ENCODE assay signal across 8 cellular contexts in the genomic region with DNA sequence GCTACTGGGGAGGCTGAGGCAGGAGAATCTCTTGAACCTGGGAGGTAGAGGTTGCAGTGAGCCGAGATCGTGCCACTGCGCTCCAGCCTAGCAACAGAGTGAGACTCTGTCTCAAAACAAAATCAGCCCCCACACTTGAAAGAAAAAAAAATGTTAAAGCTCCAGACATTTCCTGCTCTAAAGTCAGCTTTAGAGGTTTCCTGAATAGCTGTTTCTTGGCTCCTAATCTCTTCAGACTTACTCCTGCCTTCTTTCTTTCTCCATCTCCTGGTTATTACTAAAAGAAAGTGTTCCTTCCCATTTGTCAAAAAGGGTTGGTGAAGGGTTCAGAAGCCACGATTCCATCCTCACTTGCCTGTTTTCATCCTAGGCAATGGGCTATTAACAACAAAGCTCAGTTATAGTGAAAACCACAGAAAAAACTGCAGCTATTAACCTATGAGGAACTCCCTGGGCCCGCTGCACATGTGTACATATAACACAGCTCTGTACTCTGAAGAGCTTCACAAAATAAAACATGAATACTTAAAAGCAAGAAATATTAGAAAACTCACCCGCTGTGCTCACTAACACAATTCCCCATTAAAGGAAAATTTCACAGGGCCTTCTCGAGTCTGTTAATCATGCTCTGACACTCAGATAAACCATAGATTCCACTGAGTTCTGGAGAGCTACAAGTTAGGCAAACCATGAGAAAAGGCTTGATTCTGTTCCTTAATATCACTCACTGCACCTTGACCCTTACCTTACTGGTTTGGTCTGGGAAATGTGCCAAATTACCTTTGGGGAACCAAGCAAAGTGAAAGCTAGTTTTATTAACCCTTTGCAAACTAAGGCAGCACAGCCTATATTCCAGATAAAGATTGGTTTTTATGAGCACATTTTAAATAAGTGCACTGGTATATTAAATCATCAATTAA.
A peak's percentile ranks its signal among the peaks of the same experiment; 100 is the strongest.
DNase-seq lines count a peak whose midpoint lies in the region; ATAC-seq and TF ChIP-seq lines count a peak whose summit lies in the region.

No MANE protein-coding gene starts in this region.

- DNase-seq in DMS79 treated with DMSO at 0.1 percent for 48 hours (lab: John Stamatoyannopoulos, UW) = peak; percentile 3
- DNase-seq in amniotic epithelial cell (ENCODE audit: low read depth) = peak; percentile 46
- DNase-seq in esophagus squamous epithelium (lab: John Stamatoyannopoulos, UW) = no peak
- DNase-seq in NCI-H2171 (lab: John Stamatoyannopoulos, UW) = no peak
- DNase-seq in NCI-H1930 (lab: John Stamatoyannopoulos, UW) = no peak

- TF ChIP-seq RAD21 in Ishikawa (IDR thresholded peaks at IDR 0.05; ENCODE audit: low read depth) = no peak

- H3K27me3 ChIP-seq in mucosa of stomach (ENCODE audit: control insufficient read depth, insufficient read depth, low read length) = no peaks in the 10 kb centered on the region
- H3K27me3 ChIP-seq in esophagus squamous epithelium = no peaks in the 10 kb centered on the region

- peak overlapping the region; percentile 52 for H3K9ac ChIP-seq in mucosa of stomach (ENCODE audit: low read length)

- intact Hi-C loops in esophagus squamous epithelium (cut with DNase I) = no loop called here

- 55 to 60% methylated on average over 7 of the region's 7 CpGs for WGBS in esophagus squamous epithelium, 2 donors

- H3K4me1 ChIP-seq in mucosa of stomach (ENCODE audit: control insufficient read depth, insufficient read depth, low read length) = peaks cover 10% of the 10 kb centered on the region
- H3K4me1 ChIP-seq in esophagus squamous epithelium = peaks cover 4 to 21% (median 10%) of the 10 kb centered on the region in 3 donors

- H3K36me3 ChIP-seq in mucosa of stomach (ENCODE audit: control insufficient read depth, insufficient read depth, low read length) (no peaks in the 10 kb centered on the region), esophagus squamous epithelium (peaks cover 0 to 25% (median 0%) of the 10 kb centered on the region in 3 donors)

- no peak for TF ChIP-seq POLR2A in esophagus squamous epithelium (IDR thresholded peaks at IDR 0.05)

- H3K9me3 ChIP-seq in mucosa of stomach (ENCODE audit: control insufficient read depth, low read length) = no peaks in the 10 kb centered on the region
- H3K9me3 ChIP-seq in esophagus squamous epithelium = no peaks in the 10 kb centered on the region

- TF ChIP-seq CTCF in esophagus squamous epithelium (IDR thresholded peaks at IDR 0.05) = no peak

- no peak for TF ChIP-seq EP300 in Ishikawa (IDR thresholded peaks at IDR 0.05; ENCODE audit: borderline replicate concordance)

- peak overlapping the region; percentile 23 for H3K4me3 ChIP-seq in mucosa of stomach (ENCODE audit: low read length)
- no peak overlapping the region for H3K4me3 ChIP-seq in esophagus squamous epithelium

- no peak for ATAC-seq in GM19023 (IDR thresholded peaks at IDR 0.05; ENCODE audit: unreplicated experiment)

- peak overlapping the region in 1 of 4 donors; percentile 8 for H3K27ac ChIP-seq in esophagus squamous epithelium

TF ChIP-seq in Ishikawa, 13 proteins besides CTCF, POLR2A, EP300 and RAD21:
- no peak for TF ChIP-seq USF1 (IDR thresholded peaks at IDR 0.05)
- TF ChIP-seq TAF1 (IDR thresholded peaks at IDR 0.05; ENCODE audit: low read depth) = no peak
- TF ChIP-seq FOXM1 (IDR thresholded peaks at IDR 0.05; ENCODE audit: borderline replicate concordance, low read depth) = 0 out of 2 replicates have a peak, but pooled peaks have one; percentile 18
- no peak for TF ChIP-seq YY1 (IDR thresholded peaks at IDR 0.05; ENCODE audit: low read depth)
- TF ChIP-seq CREB1 (IDR thresholded peaks at IDR 0.05; ENCODE audit: low read depth) = no peak
- TF ChIP-seq, protein P1, sequence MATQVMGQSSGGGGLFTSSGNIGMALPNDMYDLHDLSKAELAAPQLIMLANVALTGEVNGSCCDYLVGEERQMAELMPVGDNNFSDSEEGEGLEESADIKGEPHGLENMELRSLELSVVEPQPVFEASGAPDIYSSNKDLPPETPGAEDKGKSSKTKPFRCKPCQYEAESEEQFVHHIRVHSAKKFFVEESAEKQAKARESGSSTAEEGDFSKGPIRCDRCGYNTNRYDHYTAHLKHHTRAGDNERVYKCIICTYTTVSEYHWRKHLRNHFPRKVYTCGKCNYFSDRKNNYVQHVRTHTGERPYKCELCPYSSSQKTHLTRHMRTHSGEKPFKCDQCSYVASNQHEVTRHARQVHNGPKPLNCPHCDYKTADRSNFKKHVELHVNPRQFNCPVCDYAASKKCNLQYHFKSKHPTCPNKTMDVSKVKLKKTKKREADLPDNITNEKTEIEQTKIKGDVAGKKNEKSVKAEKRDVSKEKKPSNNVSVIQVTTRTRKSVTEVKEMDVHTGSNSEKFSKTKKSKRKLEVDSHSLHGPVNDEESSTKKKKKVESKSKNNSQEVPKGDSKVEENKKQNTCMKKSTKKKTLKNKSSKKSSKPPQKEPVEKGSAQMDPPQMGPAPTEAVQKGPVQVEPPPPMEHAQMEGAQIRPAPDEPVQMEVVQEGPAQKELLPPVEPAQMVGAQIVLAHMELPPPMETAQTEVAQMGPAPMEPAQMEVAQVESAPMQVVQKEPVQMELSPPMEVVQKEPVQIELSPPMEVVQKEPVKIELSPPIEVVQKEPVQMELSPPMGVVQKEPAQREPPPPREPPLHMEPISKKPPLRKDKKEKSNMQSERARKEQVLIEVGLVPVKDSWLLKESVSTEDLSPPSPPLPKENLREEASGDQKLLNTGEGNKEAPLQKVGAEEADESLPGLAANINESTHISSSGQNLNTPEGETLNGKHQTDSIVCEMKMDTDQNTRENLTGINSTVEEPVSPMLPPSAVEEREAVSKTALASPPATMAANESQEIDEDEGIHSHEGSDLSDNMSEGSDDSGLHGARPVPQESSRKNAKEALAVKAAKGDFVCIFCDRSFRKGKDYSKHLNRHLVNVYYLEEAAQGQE (IDR thresholded peaks at IDR 0.05; ENCODE audit: low read depth) = no peak
- TF ChIP-seq, protein P2, sequence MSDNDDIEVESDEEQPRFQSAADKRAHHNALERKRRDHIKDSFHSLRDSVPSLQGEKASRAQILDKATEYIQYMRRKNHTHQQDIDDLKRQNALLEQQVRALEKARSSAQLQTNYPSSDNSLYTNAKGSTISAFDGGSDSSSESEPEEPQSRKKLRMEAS (IDR thresholded peaks at IDR 0.05) = peak; percentile 39; the same call in 1 of the 2 replicates
- no peak for TF ChIP-seq TEAD4 (IDR thresholded peaks at IDR 0.05)
- TF ChIP-seq NFIC (IDR thresholded peaks at IDR 0.05) = peak; percentile 87
- no peak for TF ChIP-seq ZBTB7A (IDR thresholded peaks at IDR 0.05; ENCODE audit: low read depth)
- 0 out of 2 replicates have a peak, but pooled peaks have one; percentile 37 for TF ChIP-seq TCF12 (IDR thresholded peaks at IDR 0.05; ENCODE audit: low read depth)

Comparison
In these comparisons a context has a peak if more than half of its experiments do, and no peak if none do; other contexts are left out.
1. DNase-seq: peak in DMS79 treated with DMSO at 0.1 percent for 48 hours (single experiment) and amniotic epithelial cell (single experiment); none in esophagus squamous epithelium (single experiment), NCI-H2171 (single experiment) and NCI-H1930 (0 of 2).